In genomic region chr10:21533577-21534475, GRCh38 we compare ENCODE assay signal across 1 cellular context.
TF ChIP-seq lines count a peak whose summit lies in the region.

TSS of gene MLLT10 (plus strand) at chr10:21534232. CDS start at chr10:21534645, 413 bp downstream.

TF ChIP-seq in HepG2, 621 proteins besides CTCF, POLR2A, EP300 and RAD21 (continued from another document and continues in another):
- TF ChIP-seq, protein P1, sequence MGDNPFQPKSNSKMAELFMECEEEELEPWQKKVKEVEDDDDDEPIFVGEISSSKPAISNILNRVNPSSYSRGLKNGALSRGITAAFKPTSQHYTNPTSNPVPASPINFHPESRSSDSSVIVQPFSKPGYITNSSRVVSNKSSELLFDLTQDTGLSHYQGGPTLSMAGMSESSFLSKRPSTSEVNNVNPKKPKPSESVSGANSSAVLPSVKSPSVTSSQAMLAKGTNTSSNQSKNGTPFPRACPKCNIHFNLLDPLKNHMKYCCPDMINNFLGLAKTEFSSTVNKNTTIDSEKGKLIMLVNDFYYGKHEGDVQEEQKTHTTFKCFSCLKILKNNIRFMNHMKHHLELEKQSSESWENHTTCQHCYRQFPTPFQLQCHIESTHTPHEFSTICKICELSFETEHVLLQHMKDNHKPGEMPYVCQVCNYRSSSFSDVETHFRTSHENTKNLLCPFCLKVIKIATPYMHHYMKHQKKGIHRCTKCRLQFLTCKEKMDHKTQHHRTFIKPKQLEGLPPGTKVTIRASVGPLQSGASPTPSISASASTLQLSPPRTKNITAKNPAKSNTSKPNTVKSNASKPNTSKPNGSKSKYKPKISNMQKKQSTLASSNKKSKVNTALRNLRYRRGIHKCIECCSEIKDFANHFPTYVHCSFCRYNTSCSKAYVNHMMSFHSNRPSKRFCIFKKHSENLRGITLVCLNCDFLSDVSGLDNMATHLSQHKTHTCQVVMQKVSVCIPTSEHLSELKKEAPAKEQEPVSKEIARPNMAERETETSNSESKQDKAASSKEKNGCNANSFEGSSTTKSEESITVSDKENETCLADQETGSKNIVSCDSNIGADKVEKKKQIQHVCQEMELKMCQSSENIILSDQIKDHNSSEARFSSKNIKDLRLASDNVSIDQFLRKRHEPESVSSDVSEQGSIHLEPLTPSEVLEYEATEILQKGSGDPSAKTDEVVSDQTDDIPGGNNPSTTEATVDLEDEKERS (CRISPR knock-in tag; IDR thresholded peaks at IDR 0.05): no peak
- TF ChIP-seq STAG1 (CRISPR knock-in tag; IDR thresholded peaks at IDR 0.05) (peak; percentile 25), SIN3B (IDR thresholded peaks at IDR 0.05; ENCODE audit: low read length) (0 out of 2 replicates have a peak, but pooled peaks have one; percentile 43), FOXA3 (CRISPR knock-in tag; IDR thresholded peaks at IDR 0.05) (peak; percentile 6), SIX1 (CRISPR knock-in tag; IDR thresholded peaks at IDR 0.05; ENCODE audit: borderline replicate concordance) (no peak), ATRX (CRISPR knock-in tag; IDR thresholded peaks at IDR 0.05; ENCODE audit: borderline replicate concordance) (no peak; the same call in 1 of the 2 replicates), SNAPC2 (CRISPR knock-in tag; IDR thresholded peaks at IDR 0.05) (peak; percentile 78; the same call in 1 of the 2 replicates), TRIM24 (CRISPR knock-in tag; IDR thresholded peaks at IDR 0.05) (peak; percentile 30; the same call in 1 of the 2 replicates), IKZF1 (IDR thresholded peaks at IDR 0.05) (no peak), GABPA (IDR thresholded peaks at IDR 0.05; ENCODE audit: low read depth, low read length) (no peak), GABPA (CRISPR knock-in tag; IDR thresholded peaks at IDR 0.05; ENCODE audit: low read depth) (0 out of 2 replicates have a peak, but pooled peaks have one; percentile 32), KLF11 (CRISPR knock-in tag; IDR thresholded peaks at IDR 0.05) (no peak), KDM2A (CRISPR knock-in tag; IDR thresholded peaks at IDR 0.05; ENCODE audit: borderline replicate concordance, low read depth) (peak; percentile 62), ARID2 (CRISPR knock-in tag; IDR thresholded peaks at IDR 0.05; ENCODE audit: borderline replicate concordance) (no peak), KDM1A (CRISPR knock-in tag; IDR thresholded peaks at IDR 0.05) (0 out of 2 replicates have a peak, but pooled peaks have one; percentile 3), ZNF768 (CRISPR knock-in tag; IDR thresholded peaks at IDR 0.05) (peak; percentile 68), ZNF780A (CRISPR knock-in tag; IDR thresholded peaks at IDR 0.05) (no peak), ZNF232 (CRISPR knock-in tag; IDR thresholded peaks at IDR 0.05; ENCODE audit: borderline replicate concordance) (peak; percentile 95), MED1 (CRISPR knock-in tag; IDR thresholded peaks at IDR 0.05) (peak; percentile 68), RXRB (CRISPR knock-in tag; IDR thresholded peaks at IDR 0.05; ENCODE audit: borderline replicate concordance) (no peak; the same call in none of the 2 replicates), EZH2 (conservative IDR thresholded peaks at IDR 0.05; ENCODE audit: low read depth, low read length) (no peak), ZNF775 (CRISPR knock-in tag; IDR thresholded peaks at IDR 0.05; ENCODE audit: borderline replicate concordance) (0 out of 2 replicates have a peak, but pooled peaks have one; percentile 33), ZNF441 (CRISPR knock-in tag; IDR thresholded peaks at IDR 0.05; ENCODE audit: borderline replicate concordance) (peak; percentile 66; the same call in 1 of the 2 replicates), IRX3 (CRISPR knock-in tag; IDR thresholded peaks at IDR 0.05; ENCODE audit: borderline replicate concordance, low read depth) (peak; percentile 79), RBAK (CRISPR knock-in tag; IDR thresholded peaks at IDR 0.05) (no peak; the same call in none of the 2 replicates), GATAD2A (CRISPR knock-in tag; IDR thresholded peaks at IDR 0.05) (no peak), SP5 (CRISPR knock-in tag; IDR thresholded peaks at IDR 0.05; ENCODE audit: borderline replicate concordance, low read depth) (peak; percentile 30), ZNF3 (CRISPR knock-in tag; IDR thresholded peaks at IDR 0.05) (no peak), ZNF512B (CRISPR knock-in tag; IDR thresholded peaks at IDR 0.05; ENCODE audit: borderline replicate concordance) (peak; percentile 51; the same call in 1 of the 2 replicates), TBX3 (IDR thresholded peaks at IDR 0.05; ENCODE audit: borderline replicate concordance) (peak; percentile 82; the same call in 1 of the 2 replicates), ARNT (IDR thresholded peaks at IDR 0.05) (no peak), ZNF776 (CRISPR knock-in tag; IDR thresholded peaks at IDR 0.05) (peak; percentile 17; the same call in 1 of the 2 replicates), ZBTB33 (CRISPR knock-in tag; IDR thresholded peaks at IDR 0.05) (no peak), ZSCAN31 (CRISPR knock-in tag; IDR thresholded peaks at IDR 0.05; ENCODE audit: low read depth) (peak; percentile 79), RFX3 (CRISPR knock-in tag; IDR thresholded peaks at IDR 0.05) (no peak), KIAA2018 (CRISPR knock-in tag; IDR thresholded peaks at IDR 0.05; ENCODE audit: borderline replicate concordance) (no peak), ZNF816 (CRISPR knock-in tag; IDR thresholded peaks at IDR 0.05; ENCODE audit: borderline replicate concordance) (no peak; the same call in 1 of the 2 replicates), HES4 (CRISPR knock-in tag; IDR thresholded peaks at IDR 0.05; ENCODE audit: borderline replicate concordance) (no peak), REXO4 (CRISPR knock-in tag; IDR thresholded peaks at IDR 0.05; ENCODE audit: borderline replicate concordance) (peak; percentile 30; the same call in 1 of the 2 replicates)
- TF ChIP-seq, protein P2, sequence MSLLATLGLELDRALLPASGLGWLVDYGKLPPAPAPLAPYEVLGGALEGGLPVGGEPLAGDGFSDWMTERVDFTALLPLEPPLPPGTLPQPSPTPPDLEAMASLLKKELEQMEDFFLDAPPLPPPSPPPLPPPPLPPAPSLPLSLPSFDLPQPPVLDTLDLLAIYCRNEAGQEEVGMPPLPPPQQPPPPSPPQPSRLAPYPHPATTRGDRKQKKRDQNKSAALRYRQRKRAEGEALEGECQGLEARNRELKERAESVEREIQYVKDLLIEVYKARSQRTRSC (CRISPR knock-in tag; IDR thresholded peaks at IDR 0.05; ENCODE audit: low read depth): peak; percentile 16; the same call in 1 of the 2 replicates
- TF ChIP-seq, protein P3, sequence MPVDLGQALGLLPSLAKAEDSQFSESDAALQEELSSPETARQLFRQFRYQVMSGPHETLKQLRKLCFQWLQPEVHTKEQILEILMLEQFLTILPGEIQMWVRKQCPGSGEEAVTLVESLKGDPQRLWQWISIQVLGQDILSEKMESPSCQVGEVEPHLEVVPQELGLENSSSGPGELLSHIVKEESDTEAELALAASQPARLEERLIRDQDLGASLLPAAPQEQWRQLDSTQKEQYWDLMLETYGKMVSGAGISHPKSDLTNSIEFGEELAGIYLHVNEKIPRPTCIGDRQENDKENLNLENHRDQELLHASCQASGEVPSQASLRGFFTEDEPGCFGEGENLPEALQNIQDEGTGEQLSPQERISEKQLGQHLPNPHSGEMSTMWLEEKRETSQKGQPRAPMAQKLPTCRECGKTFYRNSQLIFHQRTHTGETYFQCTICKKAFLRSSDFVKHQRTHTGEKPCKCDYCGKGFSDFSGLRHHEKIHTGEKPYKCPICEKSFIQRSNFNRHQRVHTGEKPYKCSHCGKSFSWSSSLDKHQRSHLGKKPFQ (CRISPR knock-in tag; IDR thresholded peaks at IDR 0.05; ENCODE audit: insufficient replicate concordance): peak; percentile 78
- TF ChIP-seq, protein P4, sequence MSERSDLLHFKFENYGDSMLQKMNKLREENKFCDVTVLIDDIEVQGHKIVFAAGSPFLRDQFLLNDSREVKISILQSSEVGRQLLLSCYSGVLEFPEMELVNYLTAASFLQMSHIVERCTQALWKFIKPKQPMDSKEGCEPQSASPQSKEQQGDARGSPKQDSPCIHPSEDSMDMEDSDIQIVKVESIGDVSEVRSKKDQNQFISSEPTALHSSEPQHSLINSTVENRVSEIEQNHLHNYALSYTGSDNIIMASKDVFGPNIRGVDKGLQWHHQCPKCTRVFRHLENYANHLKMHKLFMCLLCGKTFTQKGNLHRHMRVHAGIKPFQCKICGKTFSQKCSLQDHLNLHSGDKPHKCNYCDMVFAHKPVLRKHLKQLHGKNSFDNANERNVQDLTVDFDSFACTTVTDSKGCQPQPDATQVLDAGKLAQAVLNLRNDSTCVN (CRISPR knock-in tag; IDR thresholded peaks at IDR 0.05; ENCODE audit: borderline replicate concordance): peak; percentile 34
